In genomic region chr14:31703056-31703455, GRCh38 we compare ENCODE assay signal across 24 cellular contexts.
"Had no signal": no experiment of that assay in that cellular context is flagged by ENCODE, and none has a peak within 500 bp of the region (broad histone marks: within the 10 kb centered on the region; RNA-seq: fewer than 3 reads in every experiment).

No MANE protein-coding gene starts in this region.

- DNase-seq: effector memory CD8-positive, alpha-beta T cell; gastrocnemius medialis; head of caudate nucleus; left ventricle myocardium superior; naive B cell; pancreas; retina; right lobe of liver; small intestine; stimulated activated CD4-positive, alpha-beta T cell treated with anti-CD3 and anti-CD28 coated beads, Interleukin-15, amount 100 ng/mL, for 24 hours; stimulated activated CD4-positive, alpha-beta T cell treated with anti-CD3 and anti-CD28 coated beads, Interleukin-2, amount 100 ng/mL, for 48 hours; stimulated activated naive B cell treated with anti-CD40 and anti-IgM and Interleukin-4, amounts not matched to agents 10 μg/mL and 1 μg/mL and 100 μg/mL, for 72 hours; upper lobe of right lung; uterus had no signal

- H3K9me3 ChIP-seq: gastrocnemius medialis, neutrophil, pancreas, right lobe of liver, tibial nerve, upper lobe of right lung, uterus had no signal

- FAIRE-seq: endometrium, keratinocyte, pancreas, small intestine had no signal

- H3K27ac ChIP-seq: coronary artery, epithelial cell of prostate, esophagus muscularis mucosa, gastrocnemius medialis, neutrophil, pancreas, right lobe of liver, thoracic aorta, tibial nerve, upper lobe of right lung, uterus had no signal

- H3K36me3 ChIP-seq: gastrocnemius medialis, neutrophil, right lobe of liver, upper lobe of right lung, uterus had no signal

- H3K4me3 ChIP-seq: coronary artery, esophagus muscularis mucosa, gastrocnemius medialis, lung, pancreas, right lobe of liver, thoracic aorta, tibial nerve, upper lobe of right lung, uterus had no signal

- H3K4me1 ChIP-seq: esophagus muscularis mucosa, gastrocnemius medialis, pancreas, upper lobe of right lung, uterus had no signal

- ATAC-seq: effector memory CD8-positive, alpha-beta T cell; gastrocnemius medialis; left ventricle myocardium superior; natural killer cell treated with Interleukin-12 subunit alpha and Interleukin-12 subunit beta and Interleukin-15 and Interleukin-18, amount 100 ng/mL, for 72 hours; pancreas; right lobe of liver; stimulated activated naive B cell treated with anti-CD40 and anti-IgM and Interleukin-4, amounts not matched to agents 10 μg/mL and 1 μg/mL and 100 μg/mL, for 72 hours; upper lobe of right lung had no signal

- H3K27me3 ChIP-seq: esophagus muscularis mucosa, gastrocnemius medialis, neutrophil, pancreas, right lobe of liver, tibial nerve, upper lobe of right lung, uterus had no signal
